Comparison of ENCODE assay signal across 14 cellular contexts in genomic region chr13:71624641-71625040, GRCh38.
DNase-seq lines count a peak whose midpoint lies in the region; ATAC-seq and TF ChIP-seq lines count a peak whose summit lies in the region.
"Had no signal": no experiment of that assay in that cellular context is flagged by ENCODE, and none has a peak within 500 bp of the region (broad histone marks: within the 10 kb centered on the region; RNA-seq: fewer than 3 reads in every experiment).

No MANE protein-coding gene starts in this region.

- H3K9me3 Mint-ChIP-seq in endothelial cell (ENCODE audit: unreplicated experiment), result no peaks in the 10 kb centered on the region
- no peaks in the 10 kb centered on the region for H3K9me3 Mint-ChIP-seq in progenitor cell of endocrine pancreas (ENCODE audit: low read depth)
- H3K9me3 Mint-ChIP-seq: activated CD4-positive, alpha-beta T cell treated with anti-CD3 and anti-CD28 coated beads, Interleukin-2, amount 10 ng/mL, durations not matched to agents 7 days and 5 days had no signal

- TF ChIP-seq CTCF in endothelial cell (IDR thresholded peaks at IDR 0.05; ENCODE audit: unreplicated experiment) (no peak), progenitor cell of endocrine pancreas (IDR thresholded peaks at IDR 0.05; ENCODE audit: unreplicated experiment) (no peak)

- peaks cover 1% of the 10 kb centered on the region for H3K27me3 Mint-ChIP-seq in endothelial cell (ENCODE audit: unreplicated experiment)
- no peaks in the 10 kb centered on the region for H3K27me3 Mint-ChIP-seq in progenitor cell of endocrine pancreas
- H3K27me3 Mint-ChIP-seq: activated CD4-positive, alpha-beta T cell treated with anti-CD3 and anti-CD28 coated beads, Interleukin-2, amount 10 ng/mL, durations not matched to agents 7 days and 5 days had no signal

- H3K4me3 Mint-ChIP-seq in endothelial cell (ENCODE audit: unreplicated experiment) (no peak overlapping the region), progenitor cell of endocrine pancreas (ENCODE audit: low read depth) (peak overlapping the region; percentile 20)
- H3K4me3 Mint-ChIP-seq: activated CD4-positive, alpha-beta T cell treated with anti-CD3 and anti-CD28 coated beads, Interleukin-2, amount 10 ng/mL, durations not matched to agents 7 days and 5 days; immature natural killer cell had no signal

- no peak for ATAC-seq in HG03108 (IDR thresholded peaks at IDR 0.05; ENCODE audit: unreplicated experiment)
- ATAC-seq: right cardiac atrium had no signal

- peak overlapping the region; percentile 38 for H3K27ac Mint-ChIP-seq in endothelial cell (ENCODE audit: unreplicated experiment)
- H3K27ac Mint-ChIP-seq in progenitor cell of endocrine pancreas, result peak overlapping the region; percentile 67
- H3K27ac Mint-ChIP-seq: activated CD4-positive, alpha-beta T cell treated with anti-CD3 and anti-CD28 coated beads, Interleukin-2, amount 10 ng/mL, durations not matched to agents 7 days and 5 days; immature natural killer cell had no signal

- peak; percentile 8 for DNase-seq in NCI-H1436 (lab: John Stamatoyannopoulos, UW)
- no peak for DNase-seq in NCI-H1436 treated with DMSO at 0.1 percent for 48 hours (lab: John Stamatoyannopoulos, UW)
- peak; percentile 99 for DNase-seq in NCI-H82 treated with DMSO at 0.1 percent for 48 hours (lab: John Stamatoyannopoulos, UW; ENCODE audit: unreplicated experiment)
- no peak for DNase-seq in endothelial cell (ENCODE audit: low spot score)
- DNase-seq in progenitor cell of endocrine pancreas (ENCODE audit: low spot score, unreplicated experiment), result no peak
- no peak for DNase-seq in activated CD4-positive, CD25-positive, alpha-beta regulatory T cell (lab: John Stamatoyannopoulos, UW)
- DNase-seq in NCI-H2196 (lab: John Stamatoyannopoulos, UW; ENCODE audit: unreplicated experiment), result no peak
- DNase-seq: activated CD4-positive, alpha-beta T cell treated with anti-CD3 and anti-CD28 coated beads, Interleukin-2, amount 10 ng/mL, durations not matched to agents 7 days and 5 days; immature natural killer cell; NCI-H446; right cardiac atrium; stomach; T-helper 9 cell had no signal

- H3K36me3 Mint-ChIP-seq in endothelial cell (ENCODE audit: low read depth, unreplicated experiment), result no peaks in the 10 kb centered on the region
- no peaks in the 10 kb centered on the region for H3K36me3 Mint-ChIP-seq in progenitor cell of endocrine pancreas (ENCODE audit: insufficient read depth)
- H3K36me3 Mint-ChIP-seq: immature natural killer cell had no signal

- H3K4me1 Mint-ChIP-seq in endothelial cell (ENCODE audit: unreplicated experiment), result peaks cover 33% of the 10 kb centered on the region
- H3K4me1 Mint-ChIP-seq in progenitor cell of endocrine pancreas (ENCODE audit: low read depth), result peaks cover 43% of the 10 kb centered on the region
- H3K4me1 Mint-ChIP-seq: activated CD4-positive, alpha-beta T cell treated with anti-CD3 and anti-CD28 coated beads, Interleukin-2, amount 10 ng/mL, durations not matched to agents 7 days and 5 days; immature natural killer cell had no signal

Comparison
In these comparisons a context has a peak if more than half of its experiments do, and no peak if none do; other contexts are left out.
1. DNase-seq: peak in NCI-H1436 (single experiment) and NCI-H82 treated with DMSO at 0.1 percent for 48 hours (single experiment); none in NCI-H1436 treated with DMSO at 0.1 percent for 48 hours (single experiment), endothelial cell (single experiment), progenitor cell of endocrine pancreas (single experiment), activated CD4-positive, CD25-positive, alpha-beta regulatory T cell (0 of 4) and NCI-H2196 (single experiment).